ENCODE assay signal across 22 cellular contexts in the genomic region with DNA sequence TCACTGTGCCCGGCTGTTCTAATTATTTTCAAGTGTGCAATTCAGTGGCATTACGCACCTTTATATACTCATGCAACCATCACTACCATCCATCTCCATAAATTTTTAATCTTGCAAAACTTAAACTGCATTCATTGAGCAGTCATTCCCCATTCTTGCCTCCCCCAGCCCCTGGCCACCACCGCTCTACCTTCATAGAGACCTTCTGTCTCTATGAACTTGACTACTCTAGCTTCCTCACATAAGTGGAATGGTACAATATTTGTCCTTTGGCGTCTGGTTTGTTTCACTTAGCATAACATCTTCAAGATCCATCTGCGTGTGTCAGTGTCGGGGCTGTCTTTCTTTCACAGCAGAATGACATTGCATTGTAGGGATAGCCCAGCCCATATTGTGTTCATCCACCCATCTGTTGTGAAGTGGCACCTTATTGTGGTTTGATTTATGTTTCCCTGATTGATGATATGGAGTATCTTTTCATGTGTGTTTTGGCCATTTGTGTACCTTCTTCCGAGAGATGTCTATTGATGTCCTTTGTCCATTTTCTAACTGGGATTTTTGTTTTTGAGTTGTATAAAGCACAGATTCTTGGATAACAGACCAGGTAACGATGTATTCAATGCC.
"Had no signal": no experiment of that assay in that cellular context is flagged by ENCODE, and none has a peak within 500 bp of the region (broad histone marks: within the 10 kb centered on the region; RNA-seq: fewer than 3 reads in every experiment).

No MANE protein-coding gene starts in this region.

- H3K27me3 ChIP-seq: hepatocyte, pancreas, spleen, testis, transverse colon had no signal

- H3K4me2 ChIP-seq: hepatocyte had no signal

- H3K27ac ChIP-seq: coronary artery, foreskin keratinocyte, hepatocyte, lower lobe of right lung, pancreas, psoas muscle, spleen, testis, transverse colon had no signal

- H3K79me2 ChIP-seq: hepatocyte had no signal

- FAIRE-seq: pancreas had no signal

- H3K9me3 ChIP-seq: left ventricle myocardium inferior, lower lobe of right lung, pancreas, psoas muscle, spleen, testis, transverse colon had no signal

- H3K36me3 ChIP-seq: left ventricle myocardium inferior, lower lobe of right lung, pancreas, spleen, transverse colon had no signal

- DNase-seq: effector CD4-positive, alpha-beta T cell; endodermal cell; erythroblast; foreskin keratinocyte; head of caudate nucleus; kidney; left cardiac atrium; left ventricle myocardium inferior; lower lobe of right lung; natural killer cell; pancreas; psoas muscle; spleen; stimulated activated CD4-positive, alpha-beta T cell treated with anti-CD3 and anti-CD28 coated beads, Interleukin-15, amount 100 ng/mL, for 24 hours; stimulated activated CD4-positive, alpha-beta T cell treated with anti-CD3 and anti-CD28 coated beads, Interleukin-1b, Interleukin-23, amount 100 ng/mL, for 48 hours; stimulated activated CD4-positive, alpha-beta T cell treated with anti-CD3 and anti-CD28 coated beads, Interleukin-4, amount 100 ng/mL, for 24 hours; testis; transverse colon had no signal

- H2AFZ ChIP-seq: hepatocyte had no signal

- ATAC-seq: foreskin keratinocyte; left cardiac atrium; lower lobe of right lung; natural killer cell; pancreas; psoas muscle; sciatic nerve; stimulated activated memory B cell treated with anti-CD40 and anti-IgM and Interleukin-4, amounts not matched to agents 10 μg/mL and 1 μg/mL and 100 μg/mL, for 72 hours had no signal

- H3K4me3 ChIP-seq: coronary artery, hepatocyte, left ventricle myocardium inferior, lower lobe of right lung, pancreas, psoas muscle, spleen, testis, transverse colon had no signal

- H3K4me1 ChIP-seq: foreskin keratinocyte, pancreas, psoas muscle, spleen, testis, transverse colon had no signal
